ENCODE assay signal across 21 cellular contexts in the genomic region with DNA sequence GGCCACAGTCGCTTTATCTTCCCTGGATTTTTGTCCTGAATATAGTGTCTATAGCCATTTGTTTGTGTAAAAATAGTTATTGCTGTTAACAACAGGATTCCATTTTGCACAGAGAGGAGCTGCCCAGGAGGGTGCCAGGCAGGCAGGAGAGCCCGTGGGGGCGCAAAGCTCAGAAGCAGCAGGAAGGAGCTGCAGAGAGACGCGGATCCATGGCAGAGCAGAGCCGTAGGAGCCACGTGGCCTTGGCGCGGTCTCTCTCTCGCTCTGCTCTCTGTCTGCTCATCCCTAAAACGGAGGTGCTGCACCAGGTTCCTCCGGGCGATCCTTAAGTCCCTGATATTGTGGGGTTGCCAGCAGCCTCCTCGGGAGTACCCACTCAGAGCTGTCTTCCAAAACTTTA.
A peak's percentile ranks its signal among the peaks of the same experiment; 100 is the strongest.
DNase-seq lines count a peak whose midpoint lies in the region; ATAC-seq and TF ChIP-seq lines count a peak whose summit lies in the region.
"Had no signal": no experiment of that assay in that cellular context is flagged by ENCODE, and none has a peak within 500 bp of the region (broad histone marks: within the 10 kb centered on the region; RNA-seq: fewer than 3 reads in every experiment).

No MANE protein-coding gene starts in this region.

- no peaks in the 10 kb centered on the region for H4K20me1 ChIP-seq in neural progenitor cell (ENCODE audit: low read depth)
- H4K20me1 ChIP-seq: BLaER1 treated with 17β-estradiol and CSF1 and Interleukin-3, amounts not matched to agents 10 nM and 100 nM had no signal

- no peaks in the 10 kb centered on the region for H3K79me2 ChIP-seq in neural progenitor cell (ENCODE audit: low read depth)

- H3K27me3 Mint-ChIP-seq in neural progenitor cell (ENCODE audit: insufficient read depth, low read depth) = peaks cover 8% of the 10 kb centered on the region
- peaks cover 33% of the 10 kb centered on the region for H3K27me3 Mint-ChIP-seq in mesothelial cell of epicardium (ENCODE audit: low read depth)
- H3K27me3 Mint-ChIP-seq: B cell; CD4-positive, alpha-beta T cell had no signal

- intact Hi-C loops in posterior cingulate gyrus (cut with DNase I) (no loop called here), sigmoid colon (cut with DNase I) (no loop called here)

- H2AFZ ChIP-seq in neural progenitor cell (replicated peaks) = no peak overlapping the region

- peak; percentile 17 for DNase-seq in Daoy (ENCODE audit: low read depth)
- DNase-seq in neural progenitor cell (ENCODE audit: low spot score) = no peak
- DNase-seq in posterior cingulate gyrus = peak in 8 of 10 donors; percentile 31 to 93 (median 57)
- peak; percentile 25 for DNase-seq in sigmoid colon
- DNase-seq in mesothelial cell of epicardium (ENCODE audit: low spot score in 2 of 2, unreplicated experiment in 2 of 2) = no peak
- no peak for DNase-seq in activated CD4-positive, alpha-beta T cell treated with anti-CD3 and anti-CD28 coated beads for 1 hour
- no peak for DNase-seq in HPDE6-E6E7 (ENCODE audit: extremely low spot score)
- DNase-seq: 8988T; ACHN; Caco-2; Calu3; CD4-positive, alpha-beta T cell; CD8-positive, alpha-beta T cell; DMS79 treated with DMSO at 0.1 percent for 48 hours; EL; GDM1 had no signal

- 85 to 89% methylated on average over 14 of the region's 14 CpGs for WGBS in sigmoid colon, 2 donors

- no peak for TF ChIP-seq POLR2A in sigmoid colon (IDR thresholded peaks at IDR 0.05)

- no peak overlapping the region for H3K4me2 ChIP-seq in neural progenitor cell
- H3K4me2 ChIP-seq: BLaER1 treated with 17β-estradiol and CSF1 and Interleukin-3, amounts not matched to agents 10 nM and 100 nM had no signal

- H3K27ac Mint-ChIP-seq in neural progenitor cell (peak overlapping the region; percentile 5), mesothelial cell of epicardium (no peak overlapping the region)
- H3K27ac Mint-ChIP-seq: B cell; CD4-positive, alpha-beta T cell; CD8-positive, alpha-beta T cell had no signal

- H3K4me1 ChIP-seq in neural progenitor cell = peaks cover 5% of the 10 kb centered on the region
- H3K4me1 ChIP-seq in sigmoid colon = no peaks in the 10 kb centered on the region
- H3K4me1 ChIP-seq: BLaER1 treated with 17β-estradiol and CSF1 and Interleukin-3, amounts not matched to agents 10 nM and 100 nM; Caco-2 had no signal

- H3K27me3 ChIP-seq in neural progenitor cell (no peaks in the 10 kb centered on the region), sigmoid colon (no peaks in the 10 kb centered on the region)
- H3K27me3 ChIP-seq: BLaER1 treated with 17β-estradiol and CSF1 and Interleukin-3, amounts not matched to agents 10 nM and 100 nM had no signal

- ATAC-seq in GM19351 (IDR thresholded peaks at IDR 0.05; ENCODE audit: unreplicated experiment) = no peak
- ATAC-seq: CD8-positive, alpha-beta T cell; GM12878 had no signal

- no peak overlapping the region for H3K27ac ChIP-seq in neural progenitor cell
- no peak overlapping the region for H3K27ac ChIP-seq in sigmoid colon
- H3K27ac ChIP-seq: BLaER1 treated with 17β-estradiol and CSF1 and Interleukin-3, amounts not matched to agents 10 nM and 100 nM; C4-2B had no signal

- H3F3A ChIP-seq in neural progenitor cell (ENCODE audit: low read depth) = no peaks in the 10 kb centered on the region

- no peaks in the 10 kb centered on the region for H3K36me3 ChIP-seq in neural progenitor cell
- no peaks in the 10 kb centered on the region for H3K36me3 ChIP-seq in sigmoid colon
- H3K36me3 ChIP-seq: BLaER1 treated with 17β-estradiol and CSF1 and Interleukin-3, amounts not matched to agents 10 nM and 100 nM had no signal

- H3K36me3 Mint-ChIP-seq in neural progenitor cell = no peaks in the 10 kb centered on the region
- no peaks in the 10 kb centered on the region for H3K36me3 Mint-ChIP-seq in mesothelial cell of epicardium
- H3K36me3 Mint-ChIP-seq: CD8-positive, alpha-beta T cell had no signal

- H3K4me3 Mint-ChIP-seq in neural progenitor cell (no peak overlapping the region), mesothelial cell of epicardium (no peak overlapping the region)
- H3K4me3 Mint-ChIP-seq: B cell; CD4-positive, alpha-beta T cell; CD8-positive, alpha-beta T cell had no signal

- H3K9me3 Mint-ChIP-seq in neural progenitor cell (no peaks in the 10 kb centered on the region), mesothelial cell of epicardium (no peaks in the 10 kb centered on the region)
- H3K9me3 Mint-ChIP-seq: CD4-positive, alpha-beta T cell; CD8-positive, alpha-beta T cell had no signal

- no peak overlapping the region for H3K9ac ChIP-seq in neural progenitor cell
- H3K9ac ChIP-seq: BLaER1 treated with 17β-estradiol and CSF1 and Interleukin-3, amounts not matched to agents 10 nM and 100 nM had no signal

- peaks cover 14% of the 10 kb centered on the region for H3K4me1 Mint-ChIP-seq in neural progenitor cell
- peaks cover 4% of the 10 kb centered on the region for H3K4me1 Mint-ChIP-seq in mesothelial cell of epicardium
- H3K4me1 Mint-ChIP-seq: B cell had no signal

- H3K4me3 ChIP-seq in neural progenitor cell = no peak overlapping the region
- no peak overlapping the region for H3K4me3 ChIP-seq in sigmoid colon
- H3K4me3 ChIP-seq: BLaER1 treated with 17β-estradiol and CSF1 and Interleukin-3, amounts not matched to agents 10 nM and 100 nM; GM12878 had no signal

- TF ChIP-seq EP300 in sigmoid colon (IDR thresholded peaks at IDR 0.05) = no peak

- no peaks in the 10 kb centered on the region for H3K9me3 ChIP-seq in neural progenitor cell (ENCODE audit: low read depth)
- H3K9me3 ChIP-seq in sigmoid colon = no peaks in the 10 kb centered on the region
- H3K9me3 ChIP-seq: BLaER1 treated with 17β-estradiol and CSF1 and Interleukin-3, amounts not matched to agents 10 nM and 100 nM; Caco-2 had no signal

- TF ChIP-seq CTCF in neural progenitor cell (IDR thresholded peaks at IDR 0.05) (no peak), sigmoid colon (IDR thresholded peaks at IDR 0.05) (no peak), mesothelial cell of epicardium (IDR thresholded peaks at IDR 0.05; ENCODE audit: unreplicated experiment) (no peak)

Comparison
In these comparisons a context has a peak if more than half of its experiments do, and no peak if none do; other contexts are left out.
1. DNase-seq: peak in Daoy (single experiment), posterior cingulate gyrus (8 of 10) and sigmoid colon (single experiment); none in neural progenitor cell (single experiment), mesothelial cell of epicardium (0 of 2), activated CD4-positive, alpha-beta T cell treated with anti-CD3 and anti-CD28 coated beads for 1 hour (single experiment) and HPDE6-E6E7 (single experiment).